Comparison of ENCODE assay signal across 20 cellular contexts in the genomic region with DNA sequence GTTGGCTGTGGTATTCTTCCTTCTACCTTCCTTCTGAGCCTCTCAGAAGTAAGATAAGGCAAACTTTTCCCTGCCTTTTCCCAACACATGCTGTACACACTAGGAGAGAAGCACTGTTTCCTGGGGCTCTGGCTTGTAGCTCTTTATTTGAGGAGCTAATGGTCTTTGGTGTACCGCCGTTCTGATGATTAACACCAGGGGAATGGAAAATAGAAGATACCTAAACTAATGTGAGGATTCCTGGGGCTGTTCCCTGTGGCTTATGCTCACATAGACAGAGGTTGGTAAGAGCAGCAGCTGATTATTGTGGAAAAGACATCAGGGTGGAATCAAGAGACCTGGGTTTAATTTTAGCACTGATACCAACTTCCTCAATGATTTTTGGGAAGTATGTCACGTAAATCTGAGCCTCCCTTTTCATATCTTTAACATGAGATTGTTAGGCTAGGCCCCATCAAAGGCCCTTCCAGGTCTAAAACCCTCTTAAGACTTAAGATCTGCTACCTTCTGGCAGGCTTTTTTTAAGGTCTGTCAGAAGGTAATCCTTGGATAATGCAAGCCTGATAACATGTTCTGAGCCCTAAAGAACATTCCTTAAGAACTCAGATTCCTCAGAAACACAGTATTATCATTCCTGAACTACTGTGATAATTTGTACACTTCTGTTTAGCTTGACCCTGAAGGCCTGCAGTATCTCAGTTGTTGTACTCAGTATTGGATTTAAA. TPM values are rescaled to one million over a fixed set of nuclear protein-coding genes. Genes with fewer than 3 reads are reported as not detected.
DNase-seq lines count a peak whose midpoint lies in the region; ATAC-seq and TF ChIP-seq lines count a peak whose summit lies in the region.
"Had no signal": no experiment of that assay in that cellular context is flagged by ENCODE, and none has a peak within 500 bp of the region (broad histone marks: within the 10 kb centered on the region; RNA-seq: fewer than 3 reads in every experiment).

No MANE protein-coding gene starts in this region.

- no peak for TF ChIP-seq CTCF in astrocyte of the spinal cord (IDR thresholded peaks at IDR 0.05; ENCODE audit: low read depth, low read length)

- DNase-seq in D341Med (ENCODE audit: low spot score) (peak; percentile 39), M059J (ENCODE audit: low read depth) (peak; percentile 7), astrocyte of the spinal cord (ENCODE audit: low read depth, low spot score) (peak; percentile 33), myocyte (ENCODE audit: low read depth) (peak; percentile 12), HuH-7 (ENCODE audit: low spot score) (no peak)
- DNase-seq: 8988T; BE2C; Calu3; CD4-positive, alpha-beta T cell; DMS79 treated with DMSO at 0.1 percent for 48 hours; GF-D8; H7; NCI-H1092 treated with DMSO at 0.1 percent for 48 hours; NCI-H1694 treated with DMSO at 0.1 percent for 48 hours; NCI-H345; PC-9; SJCRH30 had no signal

- no peak for ATAC-seq in GM19467 (IDR thresholded peaks at IDR 0.05; ENCODE audit: unreplicated experiment)
- no peak for ATAC-seq in GM19463 (IDR thresholded peaks at IDR 0.05; ENCODE audit: unreplicated experiment)
- no peak for ATAC-seq in GM19035 (IDR thresholded peaks at IDR 0.05; ENCODE audit: unreplicated experiment)

- in situ Hi-C loops in astrocyte of the spinal cord (cut with HindIII; ENCODE audit: low sequenced_read_pairs) = no loop called here

- no peak overlapping the region for H3K4me3 ChIP-seq in astrocyte of the spinal cord (ENCODE audit: low read depth, low read length)
- H3K4me3 ChIP-seq: PC-9, SJCRH30 had no signal

RNA-seq across cellular contexts. Expression of gene RCE1, which starts 24.8 kb away (rescaled TPM):
- 21.3 and 32.3 TPM in 2 replicates for total RNA-seq in M059J (2014; rRNA removed; shearing (Covaris generic))
- 10.5 and 12.5 TPM in 2 replicates for total RNA-seq in myocyte
- polyA plus RNA-seq in myocyte (2012) = 13.8 TPM

RNA-seq across cellular contexts. Expression of gene LRFN4, which starts 38.5 kb away (rescaled TPM):
- total RNA-seq in M059J (2014; rRNA removed; shearing (Covaris generic)) = 8.1 and 13.2 TPM in 2 replicates
- 117 and 129 TPM in 2 replicates for total RNA-seq in myocyte
- 38.0 TPM for polyA plus RNA-seq in myocyte (2012)
